In the genomic region with DNA sequence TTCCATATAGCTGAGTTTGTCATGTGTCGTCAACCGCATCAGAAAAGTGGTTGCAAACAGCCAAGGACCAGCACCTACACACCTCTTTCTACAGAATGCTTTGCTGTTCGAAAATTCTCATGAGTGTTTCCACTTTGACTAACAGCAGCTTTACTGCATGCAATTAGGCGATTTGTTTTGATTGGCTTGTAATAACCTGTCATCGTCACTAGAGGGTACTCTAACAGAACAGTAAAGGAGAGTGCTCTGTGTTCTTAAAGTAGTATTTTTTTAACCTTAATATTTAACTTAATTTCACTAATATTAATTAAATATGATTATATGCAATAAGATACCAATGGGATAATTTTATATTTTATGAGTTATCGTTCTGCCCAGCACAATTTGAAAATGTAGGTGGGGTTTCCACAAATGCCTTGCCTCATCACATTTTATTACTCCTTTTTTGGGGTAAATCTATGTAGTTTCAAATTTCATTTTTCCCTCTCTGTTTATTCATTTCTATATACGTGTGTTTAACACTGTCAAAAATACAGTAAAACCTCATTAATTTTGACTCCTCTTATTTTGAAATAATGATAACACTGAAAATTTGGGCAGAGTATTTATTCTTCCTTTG, we compare ENCODE assay signal across 1 cellular context.
TF ChIP-seq lines count a peak whose summit lies in the region.

No MANE protein-coding gene starts in this region.

TF ChIP-seq in GM23338, 12 proteins besides CTCF, POLR2A, EP300 and RAD21 (continued from another document):
- TF ChIP-seq, protein P1, sequence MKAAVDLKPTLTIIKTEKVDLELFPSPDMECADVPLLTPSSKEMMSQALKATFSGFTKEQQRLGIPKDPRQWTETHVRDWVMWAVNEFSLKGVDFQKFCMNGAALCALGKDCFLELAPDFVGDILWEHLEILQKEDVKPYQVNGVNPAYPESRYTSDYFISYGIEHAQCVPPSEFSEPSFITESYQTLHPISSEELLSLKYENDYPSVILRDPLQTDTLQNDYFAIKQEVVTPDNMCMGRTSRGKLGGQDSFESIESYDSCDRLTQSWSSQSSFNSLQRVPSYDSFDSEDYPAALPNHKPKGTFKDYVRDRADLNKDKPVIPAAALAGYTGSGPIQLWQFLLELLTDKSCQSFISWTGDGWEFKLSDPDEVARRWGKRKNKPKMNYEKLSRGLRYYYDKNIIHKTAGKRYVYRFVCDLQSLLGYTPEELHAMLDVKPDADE (IDR thresholded peaks at IDR 0.05), result no peak
- TF ChIP-seq STAT1 (IDR thresholded peaks at IDR 0.05; ENCODE audit: unreplicated experiment), result no peak
